Comparison of ENCODE assay signal across 24 cellular contexts in genomic region chr7:121555558-121555957, GRCh38.
"Had no signal": no experiment of that assay in that cellular context is flagged by ENCODE, and none has a peak within 500 bp of the region (broad histone marks: within the 10 kb centered on the region; RNA-seq: fewer than 3 reads in every experiment).

No MANE protein-coding gene starts in this region.

- H3K9me3 ChIP-seq: colonic mucosa, esophagus squamous epithelium, gastrocnemius medialis, heart right ventricle, left lung, lower lobe of right lung had no signal

- H3K36me3 ChIP-seq: colonic mucosa, esophagus squamous epithelium, gastrocnemius medialis, heart right ventricle, left lung, lower lobe of right lung had no signal

- H3K27me3 ChIP-seq: colonic mucosa, esophagus squamous epithelium, gastrocnemius medialis, left lung had no signal

- H3K4me3 ChIP-seq: colonic mucosa, esophagus squamous epithelium, gastrocnemius medialis, heart right ventricle, left lung, lower lobe of right lung had no signal

- FAIRE-seq: keratinocyte had no signal

- H3K27ac ChIP-seq: colonic mucosa, epithelial cell of prostate, esophagus squamous epithelium, gastrocnemius medialis, heart right ventricle, left lung, lower lobe of right lung had no signal

- DNase-seq: colonic mucosa; cortex of kidney; effector CD8-positive, alpha-beta T cell; effector memory CD8-positive, alpha-beta T cell; endodermal cell; erythroblast; esophagus squamous epithelium; foreskin fibroblast; foreskin melanocyte; gastrocnemius medialis; glutamatergic neuron; head of caudate nucleus; heart right ventricle; hippocampal formation; left cardiac atrium; left lung; left ventricle myocardium superior; lower lobe of right lung; mesendoderm; midbrain; naive thymus-derived CD4-positive, alpha-beta T cell had no signal

- H3K4me1 ChIP-seq: colonic mucosa, esophagus squamous epithelium, gastrocnemius medialis, heart right ventricle, left lung, lower lobe of right lung had no signal

- ATAC-seq: effector memory CD8-positive, alpha-beta T cell; esophagus mucosa; gastrocnemius medialis; heart right ventricle; left cardiac atrium; left lung; left ventricle myocardium superior; lower lobe of right lung; naive thymus-derived CD4-positive, alpha-beta T cell had no signal
